29 cellular contexts compared by ENCODE assay signal in genomic region chr11:123323482-123324056, GRCh38.
"Had no signal": no experiment of that assay in that cellular context is flagged by ENCODE, and none has a peak within 500 bp of the region (broad histone marks: within the 10 kb centered on the region; RNA-seq: fewer than 3 reads in every experiment).

No MANE protein-coding gene starts in this region.

- FAIRE-seq: endothelial cell of umbilical vein, islet of Langerhans had no signal

- H3K27me3 ChIP-seq: left lung, neural progenitor cell, right lobe of liver, suprapubic skin, transverse colon, uterus had no signal

- H3K27ac ChIP-seq: esophagus squamous epithelium, heart right ventricle, left lung, neural progenitor cell, parathyroid adenoma, right lobe of liver, suprapubic skin, transverse colon, upper lobe of right lung, uterus had no signal

- H3K4me1 ChIP-seq: heart right ventricle, left lung, parathyroid adenoma, right lobe of liver, suprapubic skin, transverse colon, upper lobe of right lung, uterus had no signal

- ATAC-seq: heart right ventricle; left cardiac atrium; left lung; naive thymus-derived CD4-positive, alpha-beta T cell; right lobe of liver; stimulated activated naive CD8-positive, alpha-beta T cell treated with anti-CD3 and anti-CD28 coated beads, Interleukin-15, amount 100 ng/mL, for 72 hours; upper lobe of right lung had no signal

- H3K9me3 ChIP-seq: esophagus squamous epithelium, heart right ventricle, left lung, right lobe of liver, suprapubic skin, transverse colon, upper lobe of right lung, uterus had no signal

- DNase-seq: dermis blood vessel endothelial cell; effector memory CD4-positive, alpha-beta T cell; erythroblast; esophagus squamous epithelium; foreskin melanocyte; glutamatergic neuron; heart right ventricle; hippocampal formation; left cardiac atrium; left lung; mesenchymal stem cell; midbrain; naive thymus-derived CD4-positive, alpha-beta T cell; right lobe of liver; stimulated activated CD4-positive, alpha-beta T cell treated with anti-CD3 and anti-CD28 coated beads, Interleukin-12 subunit alpha, Interleukin-12 subunit beta, amount 100 ng/mL, for 4 hours; stimulated activated CD4-positive, alpha-beta T cell treated with anti-CD3 and anti-CD28 coated beads, Interleukin-1b, Interleukin-23, amount 100 ng/mL, for 48 hours; stimulated activated CD4-positive, alpha-beta T cell treated with anti-CD3 and anti-CD28 coated beads, Interleukin-4, amount 100 ng/mL, for 1 hour; stimulated activated CD8-positive, alpha-beta memory T cell treated with anti-CD3 and anti-CD28 coated beads, Interleukin-4, amount 100 ng/mL, for 48 hours; stimulated activated naive CD4-positive, alpha-beta T cell; stimulated activated naive CD8-positive, alpha-beta T cell treated with anti-CD3 and anti-CD28 coated beads, Interleukin-15, amount 100 ng/mL, for 72 hours; transverse colon; upper lobe of right lung; uterus had no signal

- H3K36me3 ChIP-seq: esophagus squamous epithelium, heart right ventricle, left lung, neural progenitor cell, right lobe of liver, suprapubic skin, transverse colon, upper lobe of right lung, uterus had no signal

- H3K4me3 ChIP-seq: esophagus squamous epithelium, heart right ventricle, left lung, neural progenitor cell, right lobe of liver, smooth muscle cell, suprapubic skin, transverse colon, upper lobe of right lung, uterus had no signal
